1 cellular context compared by ENCODE assay signal in genomic region chr17:68253426-68253825, GRCh38. TPM values are rescaled to one million over a fixed set of nuclear protein-coding genes. Genes with fewer than 3 reads are reported as not detected.
"Had no signal": no experiment of that assay in that cellular context is flagged by ENCODE, and none has a peak within 500 bp of the region (broad histone marks: within the 10 kb centered on the region; RNA-seq: fewer than 3 reads in every experiment).

No MANE protein-coding gene starts in this region.

RNA-seq across cellular contexts. Expression of gene SLC16A6, which starts 37.5 kb away (rescaled TPM):
- total RNA-seq: foreskin keratinocyte had no signal
